ENCODE assay signal across 13 cellular contexts in genomic region chr11:122319842-122320555, GRCh38.
DNase-seq lines count a peak whose midpoint lies in the region; TF ChIP-seq lines count a peak whose summit lies in the region.
"Had no signal": no experiment of that assay in that cellular context is flagged by ENCODE, and none has a peak within 500 bp of the region (broad histone marks: within the 10 kb centered on the region; RNA-seq: fewer than 3 reads in every experiment).

No MANE protein-coding gene starts in this region.

- no peak overlapping the region for H3K27ac Mint-ChIP-seq in endothelial cell (ENCODE audit: unreplicated experiment)
- H3K27ac Mint-ChIP-seq: activated naive CD8-positive, alpha-beta T cell treated with anti-CD3 and anti-CD28 coated beads, Interleukin-2, amount 10 ng/mL, durations not matched to agents 7 days and 5 days; progenitor cell of endocrine pancreas; type B pancreatic cell had no signal

- peaks cover 9 to 22% (median 11%) of the 10 kb centered on the region in 10 experiments for H3K4me1 ChIP-seq in BLaER1 treated with 17β-estradiol and CSF1 and Interleukin-3, amounts not matched to agents 10 nM and 100 nM

- peak; percentile 58 for DNase-seq in NOMO-1 treated with DMSO at 0.1 percent for 48 hours (lab: John Stamatoyannopoulos, UW; ENCODE audit: unreplicated experiment)
- peak; percentile 35 for DNase-seq in fibroblast of the aortic adventitia (ENCODE audit: low read depth)
- DNase-seq in pons (ENCODE audit: low spot score) = peak; percentile 92
- no peak for DNase-seq in NCI-H524 treated with DMSO at 0.1 percent for 48 hours (lab: John Stamatoyannopoulos, UW)
- no peak for DNase-seq in endothelial cell (ENCODE audit: low spot score)
- DNase-seq in NCI-H1694 treated with DMSO at 0.1 percent for 48 hours (lab: John Stamatoyannopoulos, UW) = no peak
- no peak for DNase-seq in NCI-H1417 (lab: John Stamatoyannopoulos, UW)
- DNase-seq: activated naive CD8-positive, alpha-beta T cell treated with anti-CD3 and anti-CD28 coated beads, Interleukin-2, amount 10 ng/mL, durations not matched to agents 7 days and 5 days; activated T-cell treated with anti-CD3 and anti-CD28 coated beads, Interleukin-2, amount 50 U/mL, for 1 hour; mesendoderm had no signal

- H3K27ac ChIP-seq in BLaER1 treated with 17β-estradiol and CSF1 and Interleukin-3, amounts not matched to agents 10 nM and 100 nM = peak overlapping the region in 1 of 11 experiments; percentile 5; a peak in 1 of 22 replicates

- H3K4me1 Mint-ChIP-seq in endothelial cell (ENCODE audit: unreplicated experiment) = peaks cover 12% of the 10 kb centered on the region
- H3K4me1 Mint-ChIP-seq: activated naive CD8-positive, alpha-beta T cell treated with anti-CD3 and anti-CD28 coated beads, Interleukin-2, amount 10 ng/mL, durations not matched to agents 7 days and 5 days had no signal

- H3K36me3 Mint-ChIP-seq in endothelial cell (ENCODE audit: low read depth, unreplicated experiment) = no peaks in the 10 kb centered on the region
- H3K36me3 Mint-ChIP-seq: activated naive CD8-positive, alpha-beta T cell treated with anti-CD3 and anti-CD28 coated beads, Interleukin-2, amount 10 ng/mL, durations not matched to agents 7 days and 5 days; type B pancreatic cell had no signal

- no peaks in the 10 kb centered on the region for H3K9me3 ChIP-seq in BLaER1 treated with 17β-estradiol and CSF1 and Interleukin-3, amounts not matched to agents 10 nM and 100 nM (replicated peaks in 1 of 11)

- H3K36me3 ChIP-seq in BLaER1 treated with 17β-estradiol and CSF1 and Interleukin-3, amounts not matched to agents 10 nM and 100 nM = no peaks in the 10 kb centered on the region

- no peaks in the 10 kb centered on the region for H4K20me1 ChIP-seq in BLaER1 treated with 17β-estradiol and CSF1 and Interleukin-3, amounts not matched to agents 10 nM and 100 nM

- no peak overlapping the region for H3K4me3 Mint-ChIP-seq in endothelial cell (ENCODE audit: unreplicated experiment)
- H3K4me3 Mint-ChIP-seq: activated naive CD8-positive, alpha-beta T cell treated with anti-CD3 and anti-CD28 coated beads, Interleukin-2, amount 10 ng/mL, durations not matched to agents 7 days and 5 days; type B pancreatic cell had no signal

- no peaks in the 10 kb centered on the region for H3K9me3 Mint-ChIP-seq in endothelial cell (ENCODE audit: unreplicated experiment)
- H3K9me3 Mint-ChIP-seq: activated naive CD8-positive, alpha-beta T cell treated with anti-CD3 and anti-CD28 coated beads, Interleukin-2, amount 10 ng/mL, durations not matched to agents 7 days and 5 days; type B pancreatic cell had no signal

- no peaks in the 10 kb centered on the region for H3K27me3 ChIP-seq in BLaER1 treated with 17β-estradiol and CSF1 and Interleukin-3, amounts not matched to agents 10 nM and 100 nM

- no peak overlapping the region for H3K4me3 ChIP-seq in BLaER1 treated with 17β-estradiol and CSF1 and Interleukin-3, amounts not matched to agents 10 nM and 100 nM
- H3K4me3 ChIP-seq in fibroblast of the aortic adventitia (ENCODE audit: low read depth, low read length) = peak overlapping the region; percentile 60

- H3K27me3 Mint-ChIP-seq in endothelial cell (ENCODE audit: unreplicated experiment) = no peaks in the 10 kb centered on the region
- H3K27me3 Mint-ChIP-seq: activated naive CD8-positive, alpha-beta T cell treated with anti-CD3 and anti-CD28 coated beads, Interleukin-2, amount 10 ng/mL, durations not matched to agents 7 days and 5 days; type B pancreatic cell had no signal

- peak overlapping the region in 10 of 11 experiments; percentile 8 to 73 (median 54); a peak in 17 of 22 replicates for H3K4me2 ChIP-seq in BLaER1 treated with 17β-estradiol and CSF1 and Interleukin-3, amounts not matched to agents 10 nM and 100 nM

- no peak overlapping the region for H3K9ac ChIP-seq in BLaER1 treated with 17β-estradiol and CSF1 and Interleukin-3, amounts not matched to agents 10 nM and 100 nM

- TF ChIP-seq CTCF in fibroblast of the aortic adventitia (IDR thresholded peaks at IDR 0.05; ENCODE audit: insufficient read depth, low read length) (no peak), endothelial cell (IDR thresholded peaks at IDR 0.05; ENCODE audit: unreplicated experiment) (no peak)

Comparison
In these comparisons a context has a peak if more than half of its experiments do, and no peak if none do; other contexts are left out.
1. DNase-seq: peak in NOMO-1 treated with DMSO at 0.1 percent for 48 hours (single experiment), fibroblast of the aortic adventitia (single experiment) and pons (single experiment); none in NCI-H524 treated with DMSO at 0.1 percent for 48 hours (single experiment), endothelial cell (single experiment), NCI-H1694 treated with DMSO at 0.1 percent for 48 hours (single experiment) and NCI-H1417 (0 of 3).